1 cellular context compared by ENCODE assay signal in the genomic region with DNA sequence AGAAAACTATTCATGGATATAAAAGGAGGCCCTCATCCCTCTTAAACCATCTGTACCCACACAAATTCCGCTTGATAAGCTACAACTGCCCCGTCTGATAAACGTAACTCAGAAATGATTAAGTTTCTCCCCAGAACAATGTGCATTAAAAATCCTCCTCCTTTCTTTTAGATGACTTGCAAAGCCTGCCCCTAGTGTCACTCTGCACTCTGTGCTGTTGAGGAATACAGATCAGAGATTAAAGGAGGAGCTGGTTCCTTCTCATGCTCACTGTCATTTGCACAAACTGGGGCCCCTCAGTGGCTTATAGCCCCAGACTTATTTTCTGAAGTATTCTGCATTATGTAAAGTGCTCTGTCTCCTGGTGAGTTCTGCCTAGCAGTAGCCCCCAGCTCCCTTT.
TF ChIP-seq lines count a peak whose summit lies in the region.

No MANE protein-coding gene starts in this region.

TF ChIP-seq in K562, 482 proteins besides CTCF, POLR2A, EP300 and RAD21 (continued from another document):
- TF ChIP-seq, protein P1, sequence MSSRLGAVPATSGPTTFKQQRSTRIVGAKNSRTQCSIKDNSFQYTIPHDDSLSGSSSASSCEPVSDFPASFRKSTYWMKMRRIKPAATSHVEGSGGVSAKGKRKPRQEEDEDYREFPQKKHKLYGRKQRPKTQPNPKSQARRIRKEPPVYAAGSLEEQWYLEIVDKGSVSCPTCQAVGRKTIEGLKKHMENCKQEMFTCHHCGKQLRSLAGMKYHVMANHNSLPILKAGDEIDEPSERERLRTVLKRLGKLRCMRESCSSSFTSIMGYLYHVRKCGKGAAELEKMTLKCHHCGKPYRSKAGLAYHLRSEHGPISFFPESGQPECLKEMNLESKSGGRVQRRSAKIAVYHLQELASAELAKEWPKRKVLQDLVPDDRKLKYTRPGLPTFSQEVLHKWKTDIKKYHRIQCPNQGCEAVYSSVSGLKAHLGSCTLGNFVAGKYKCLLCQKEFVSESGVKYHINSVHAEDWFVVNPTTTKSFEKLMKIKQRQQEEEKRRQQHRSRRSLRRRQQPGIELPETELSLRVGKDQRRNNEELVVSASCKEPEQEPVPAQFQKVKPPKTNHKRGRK (tag; IDR thresholded peaks at IDR 0.05): no peak
